In the genomic region with DNA sequence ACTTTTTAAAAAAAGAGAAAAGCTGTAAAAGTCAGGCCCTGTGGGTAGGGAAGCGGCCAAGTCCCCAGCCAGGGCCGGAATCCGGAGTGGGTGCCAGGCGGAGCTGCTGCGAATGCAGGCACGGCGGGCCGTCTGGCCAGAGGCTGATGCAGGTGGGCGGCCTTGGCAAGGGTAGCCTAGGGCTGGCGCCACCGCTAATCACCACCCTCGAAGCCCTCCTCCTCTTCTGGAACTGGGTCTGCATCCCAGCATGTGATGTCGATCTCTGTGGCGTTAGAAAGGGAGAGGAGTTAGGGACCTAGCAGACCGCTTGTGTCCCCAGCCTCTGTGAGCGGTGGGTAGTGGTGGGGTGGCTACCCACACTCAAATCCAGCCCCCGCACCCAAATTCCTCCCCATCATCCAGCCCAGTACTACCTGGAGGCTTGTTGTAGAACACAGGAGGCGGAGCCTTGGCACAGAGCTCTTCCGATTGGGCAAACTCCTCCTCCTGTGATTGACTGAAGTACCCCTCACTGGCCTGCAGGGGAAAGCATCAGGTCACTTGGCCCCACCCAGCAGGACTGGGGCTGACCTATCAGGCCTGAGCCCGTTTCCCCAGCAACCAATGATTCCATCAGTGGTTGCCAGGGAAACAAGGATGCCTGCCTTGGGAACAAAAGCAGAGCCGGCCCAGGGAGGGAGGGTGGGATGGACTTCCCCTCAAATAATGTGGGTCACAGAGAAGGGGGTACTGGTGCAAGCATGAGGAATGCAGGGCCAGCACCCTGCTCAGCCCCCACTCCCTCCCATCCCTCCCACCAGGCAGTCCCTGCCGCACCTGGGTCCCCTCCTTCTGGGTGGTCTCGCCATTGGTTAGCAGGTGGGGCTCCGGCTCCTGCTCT, we compare ENCODE assay signal across 8 cellular contexts. TPM values are rescaled to one million over a fixed set of nuclear protein-coding genes. Genes with fewer than 3 reads are reported as not detected.
DNase-seq lines count a peak whose midpoint lies in the region; ATAC-seq and TF ChIP-seq lines count a peak whose summit lies in the region.

No MANE protein-coding gene starts in this region.

- H3K9me3 ChIP-seq in HCT116 (ENCODE audit: control insufficient read depth in 1 of 2, insufficient read depth in 1 of 2, low read depth in 1 of 2, low read length in 2 of 2) (no peaks in the 10 kb centered on the region), MG63 (no peaks in the 10 kb centered on the region)

- intact Hi-C loops in HCT116 (cut with micrococcal nuclease) = loop anchor here (1.0 to 2.0 kb wide), 2 partner anchors 39 to 343 kb away; no protein-coding TSS in a partner anchor

- H3K27ac Mint-ChIP-seq in activated CD8-positive, alpha-beta memory T cell treated with anti-CD3 and anti-CD28 coated beads, Interleukin-2, amount 10 ng/mL, durations not matched to agents 7 days and 5 days = peak overlapping the region; percentile 71

- H3K79me2 ChIP-seq in HCT116 (ENCODE audit: insufficient read depth, low read length) = peaks cover 4% of the 10 kb centered on the region

- H2AFZ ChIP-seq in HCT116 (ENCODE audit: low read depth, low read length, poor library complexity, severe bottlenecking) = no peak overlapping the region

- peak; percentile 81 for DNase-seq in activated CD8-positive, alpha-beta memory T cell treated with anti-CD3 and anti-CD28 coated beads, Interleukin-2, amount 10 ng/mL, durations not matched to agents 7 days and 5 days
- no peak for DNase-seq in activated CD8-positive, alpha-beta memory T cell treated with anti-CD3 and anti-CD28 coated beads for 24 hours
- DNase-seq in HCT116 (ENCODE audit: low read depth, low spot score) = peak; percentile 97
- peak; percentile 96 for DNase-seq in MG63
- DNase-seq in RPMI8226 = peak; percentile 92
- peak; percentile 97 for DNase-seq in astrocyte of the spinal cord (ENCODE audit: low read depth, low spot score)
- DNase-seq in hippocampal formation (lab: John Stamatoyannopoulos, UW) = peak; percentile 71 to 76
- DNase-seq in retinal pigment epithelial cell (ENCODE audit: low read depth) = peak; percentile 95

- no peak overlapping the region for H3K9ac ChIP-seq in HCT116 (ENCODE audit: low read length)

- POLR2A ChIA-PET in HCT116 (lab: Charles Lee) = interaction anchor here (0.8 to 1.7 kb wide), 9 partner anchors 9 to 150 kb away, joined by 3 to 9 read pairs (median 4); a partner anchor contains a TSS

- no peaks in the 10 kb centered on the region for H4K20me1 ChIP-seq in HCT116 (ENCODE audit: insufficient read depth)

- peak overlapping the region; percentile 96; the same call in 1 of the 2 replicates for H3K4me2 ChIP-seq in HCT116 (ENCODE audit: low read length)

- TF ChIP-seq CTCF in HCT116 (IDR thresholded peaks at IDR 0.05 in 2 of 3, conservative IDR thresholded peaks at IDR 0.05 in 1 of 3; ENCODE audit: borderline replicate concordance in 1 of 3, insufficient read depth in 1 of 3, low read depth in 2 of 3, low read length in 2 of 3) (peak in 2 of 3 experiments; percentile 37 to 74; a peak in 4 of 6 replicates), astrocyte of the spinal cord (IDR thresholded peaks at IDR 0.05; ENCODE audit: low read depth, low read length) (peak; percentile 64), retinal pigment epithelial cell (conservative IDR thresholded peaks at IDR 0.05; ENCODE audit: low read depth, low read length) (peak; percentile 67)

- H3K36me3 ChIP-seq in HCT116 (ENCODE audit: control insufficient read depth in 1 of 2, insufficient read depth in 2 of 2, low read length in 2 of 2) (peaks cover 0 to 11% of the 10 kb centered on the region in 2 experiments; a peak in 1 of 4 replicates), MG63 (peaks cover 79% of the 10 kb centered on the region)

- no peaks in the 10 kb centered on the region for H3K9me2 ChIP-seq in HCT116 (ENCODE audit: insufficient read depth)

- H3K4me1 Mint-ChIP-seq in activated CD8-positive, alpha-beta memory T cell treated with anti-CD3 and anti-CD28 coated beads, Interleukin-2, amount 10 ng/mL, durations not matched to agents 7 days and 5 days = peaks cover 31% of the 10 kb centered on the region

- RAD21 ChIA-PET in HCT116 (lab: Charles Lee; ENCODE audit: low non-redundant PET in 1 of 2, low total read pairs in 2 of 2, uncharacterized antibody in 2 of 2, unreplicated experiment in 2 of 2) = interaction anchor here (0.5 to 1.2 kb wide), 2 partner anchors 8 to 53 kb away, joined by 3 read pairs; no protein-coding TSS in a partner anchor

- no peak for TF ChIP-seq POLR2A in HCT116 (IDR thresholded peaks at IDR 0.05; ENCODE audit: borderline replicate concordance, extremely low read depth, insufficient read depth, insufficient read length)

- in situ Hi-C loops in astrocyte of the spinal cord (cut with HindIII; ENCODE audit: low sequenced_read_pairs) = no loop called here

- no peaks in the 10 kb centered on the region for H3K27me3 ChIP-seq in HCT116 (ENCODE audit: insufficient read depth, low read length)
- no peaks in the 10 kb centered on the region for H3K27me3 ChIP-seq in MG63

- peak; percentile 21 for ATAC-seq in activated CD8-positive, alpha-beta memory T cell treated with anti-CD3 and anti-CD28 coated beads, Interleukin-2, amount 10 ng/mL, durations not matched to agents 7 days and 5 days
- peak; percentile 60 for ATAC-seq in HCT116

- H3K27me3 Mint-ChIP-seq in activated CD8-positive, alpha-beta memory T cell treated with anti-CD3 and anti-CD28 coated beads, Interleukin-2, amount 10 ng/mL, durations not matched to agents 7 days and 5 days = peaks cover 5% of the 10 kb centered on the region

- peaks cover 12 to 46% of the 10 kb centered on the region in 2 experiments; a peak in 3 of 4 replicates for H3K4me1 ChIP-seq in HCT116 (ENCODE audit: control insufficient read depth in 1 of 2, insufficient read depth in 2 of 2, low read length in 2 of 2)

- H3K27ac ChIP-seq in HCT116 (ENCODE audit: low read depth, low read length) = peak overlapping the region; percentile 96; the same call in 1 of the 2 replicates

- BruUV-seq in HCT116 (replicated peaks; lab: Mats Ljungman, UMichigan) = no TSS peak

- CTCF ChIA-PET in activated CD8-positive, alpha-beta memory T cell treated with anti-CD3 and anti-CD28 coated beads, Interleukin-2, amount 10 ng/mL, durations not matched to agents 7 days and 5 days (lab: Charles Lee) = interaction anchor here (0.6 to 25.5 kb wide), 26 partner anchors 9 to 344 kb away, joined by 3 to 717 read pairs (median 6); a partner anchor contains a TSS
- CTCF ChIA-PET in HCT116 (lab: Charles Lee) = interaction anchor here (0.6 to 6.8 kb wide), 21 partner anchors 8 to 344 kb away, joined by 3 to 85 read pairs (median 4); a partner anchor contains a TSS

- no peaks in the 10 kb centered on the region for H3K9me3 Mint-ChIP-seq in activated CD8-positive, alpha-beta memory T cell treated with anti-CD3 and anti-CD28 coated beads, Interleukin-2, amount 10 ng/mL, durations not matched to agents 7 days and 5 days (ENCODE audit: low read depth)

- TF ChIP-seq RAD21 in HCT116 (IDR thresholded peaks at IDR 0.05; ENCODE audit: low read depth) = no peak

- H3K4me3 Mint-ChIP-seq in activated CD8-positive, alpha-beta memory T cell treated with anti-CD3 and anti-CD28 coated beads, Interleukin-2, amount 10 ng/mL, durations not matched to agents 7 days and 5 days = no peak overlapping the region

- H3K36me3 Mint-ChIP-seq in activated CD8-positive, alpha-beta memory T cell treated with anti-CD3 and anti-CD28 coated beads, Interleukin-2, amount 10 ng/mL, durations not matched to agents 7 days and 5 days = peaks cover 7% of the 10 kb centered on the region

- H3K4me3 ChIP-seq in HCT116 (replicated peaks in 1 of 2; ENCODE audit: low read depth in 1 of 2, low read length in 2 of 2) (no peak overlapping the region), MG63 (no peak overlapping the region), astrocyte of the spinal cord (ENCODE audit: low read depth, low read length) (no peak overlapping the region), retinal pigment epithelial cell (ENCODE audit: low read length) (no peak overlapping the region)

TF ChIP-seq in HCT116, 20 proteins besides CTCF, POLR2A, EP300 and RAD21:
- TF ChIP-seq SIN3A (IDR thresholded peaks at IDR 0.05; ENCODE audit: low read depth) (no peak), EZH2 (IDR thresholded peaks at IDR 0.05) (no peak), ZNF274 (IDR thresholded peaks at IDR 0.05; ENCODE audit: low read depth, low read length) (no peak), JUND (IDR thresholded peaks at IDR 0.05) (no peak), TCF7L2 (IDR thresholded peaks at IDR 0.05; ENCODE audit: borderline replicate concordance, extremely low read depth, insufficient read depth, insufficient read length) (no peak)

RNA-seq across cellular contexts. Expression of a gene that starts 10.9 kb away (rescaled TPM):
- total RNA-seq in activated CD8-positive, alpha-beta memory T cell treated with anti-CD3 and anti-CD28 coated beads, Interleukin-2, amount 10 ng/mL, durations not matched to agents 7 days and 5 days = 1 to 10 TPM; 3.1 to 5.3 TPM
- 39.9 TPM for total RNA-seq in HCT116 (2021; ENCODE audit: unreplicated experiment)
- polyA plus RNA-seq in HCT116 (2012) = 28.9 and 29.4 TPM in 2 replicates
- total RNA-seq in MG63 (2014; rRNA removed; shearing (Covaris generic); ENCODE audit: low replicate concordance) = 61.4 and 68.2 TPM in 2 replicates

RNA-seq across cellular contexts. Expression of a gene that starts 16.0 kb away (rescaled TPM):
- total RNA-seq in activated CD8-positive, alpha-beta memory T cell treated with anti-CD3 and anti-CD28 coated beads, Interleukin-2, amount 10 ng/mL, durations not matched to agents 7 days and 5 days = 100 to 1,000 TPM in 1 of 2 experiments, 10 to 100 TPM in 1; 81.5 to 128 TPM
- total RNA-seq in HCT116 (2021; ENCODE audit: unreplicated experiment) = 144 TPM
- 110 and 117 TPM in 2 replicates for polyA plus RNA-seq in HCT116 (2012)
- total RNA-seq in MG63 (2014; rRNA removed; shearing (Covaris generic); ENCODE audit: low replicate concordance) = 245 and 334 TPM in 2 replicates

RNA-seq across cellular contexts. Expression of a gene that starts 31.0 kb away (rescaled TPM):
- 100 to 1,000 TPM; 112 to 159 TPM for total RNA-seq in activated CD8-positive, alpha-beta memory T cell treated with anti-CD3 and anti-CD28 coated beads, Interleukin-2, amount 10 ng/mL, durations not matched to agents 7 days and 5 days
- total RNA-seq in HCT116 (2021; ENCODE audit: unreplicated experiment) = 89.3 TPM
- 88.3 and 90.2 TPM in 2 replicates for polyA plus RNA-seq in HCT116 (2012)
- total RNA-seq in MG63 (2014; rRNA removed; shearing (Covaris generic); ENCODE audit: low replicate concordance) = 62.4 and 127 TPM in 2 replicates

RNA-seq across cellular contexts. Expression of a gene that starts 39.9 kb away (rescaled TPM):
- total RNA-seq in activated CD8-positive, alpha-beta memory T cell treated with anti-CD3 and anti-CD28 coated beads, Interleukin-2, amount 10 ng/mL, durations not matched to agents 7 days and 5 days = 10 to 100 TPM; 72.9 to 81.2 TPM
- total RNA-seq in HCT116 (2021; ENCODE audit: unreplicated experiment) = 153 TPM
- 152 and 163 TPM in 2 replicates for polyA plus RNA-seq in HCT116 (2012)
- 77.8 and 165 TPM in 2 replicates for total RNA-seq in MG63 (2014; rRNA removed; shearing (Covaris generic); ENCODE audit: low replicate concordance)

RNA-seq across cellular contexts. Expression of a gene that starts 48.1 kb away (rescaled TPM):
- 1 to 10 TPM; 1.3 to 2.2 TPM for total RNA-seq in activated CD8-positive, alpha-beta memory T cell treated with anti-CD3 and anti-CD28 coated beads, Interleukin-2, amount 10 ng/mL, durations not matched to agents 7 days and 5 days
- 30.0 TPM for total RNA-seq in HCT116 (2021; ENCODE audit: unreplicated experiment)
- polyA plus RNA-seq in HCT116 (2012) = 46.8 and 58.1 TPM in 2 replicates
- total RNA-seq in MG63 (2014; rRNA removed; shearing (Covaris generic); ENCODE audit: low replicate concordance) = 1.3 and 2.3 TPM in 2 replicates
